9 cellular contexts compared by ENCODE assay signal in the genomic region with DNA sequence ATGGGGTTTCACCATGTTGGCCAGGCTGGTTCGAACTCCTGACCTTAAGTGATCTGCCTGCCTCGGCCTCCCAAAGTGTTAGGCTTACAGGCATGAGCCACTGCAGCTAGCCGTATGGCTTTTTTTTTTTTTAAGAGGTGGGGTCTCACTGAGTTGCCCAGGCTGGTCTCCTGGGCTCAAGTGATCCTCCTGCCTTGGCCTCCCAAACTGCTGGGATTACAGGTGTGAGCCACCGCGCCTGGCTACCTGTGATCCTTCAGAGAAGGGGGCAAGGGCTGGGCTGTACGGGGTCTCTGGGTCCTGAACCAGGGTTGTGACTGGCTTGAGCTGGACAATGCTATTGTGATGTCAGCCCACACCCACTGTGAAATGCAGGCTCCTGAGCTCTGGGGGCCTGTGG. TPM values are rescaled to one million over a fixed set of nuclear protein-coding genes. Genes with fewer than 3 reads are reported as not detected.
A peak's percentile ranks its signal among the peaks of the same experiment; 100 is the strongest.
DNase-seq lines count a peak whose midpoint lies in the region; ATAC-seq and TF ChIP-seq lines count a peak whose summit lies in the region.
"Had no signal": no experiment of that assay in that cellular context is flagged by ENCODE, and none has a peak within 500 bp of the region (broad histone marks: within the 10 kb centered on the region; RNA-seq: fewer than 3 reads in every experiment).

A gene with protein sequence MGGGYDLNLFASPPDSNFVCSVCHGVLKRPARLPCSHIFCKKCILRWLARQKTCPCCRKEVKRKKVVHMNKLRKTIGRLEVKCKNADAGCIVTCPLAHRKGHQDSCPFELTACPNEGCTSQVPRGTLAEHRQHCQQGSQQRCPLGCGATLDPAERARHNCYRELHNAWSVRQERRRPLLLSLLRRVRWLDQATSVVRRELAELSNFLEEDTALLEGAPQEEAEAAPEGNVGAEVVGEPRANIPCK (plus strand): TSS at position 397 of the 400 bp plus-strand sequence. CDS start 26 bp downstream, outside the sequence.

- H3K4me1 ChIP-seq in SJCRH30 (peaks cover 5% of the 10 kb centered on the region), rectal smooth muscle tissue (ENCODE audit: control insufficient read depth, insufficient read depth, low read length) (peaks cover 14% of the 10 kb centered on the region)

- H3K4me3 ChIP-seq in GM06990 (replicated peaks; ENCODE audit: low read depth, low read length) (peak within 1 kb of the TSS; percentile 83), SJCRH30 (peak within 1 kb of the TSS; percentile 97), fibroblast of mammary gland (ENCODE audit: control insufficient read depth, low read depth, low read length) (peak within 1 kb of the TSS; percentile 95), rectal smooth muscle tissue (ENCODE audit: low read length) (peak within 1 kb of the TSS; percentile 77)

- H3K27me3 ChIP-seq in GM06990 (replicated peaks; ENCODE audit: control insufficient read depth, insufficient read depth, low read length) (no peaks in the 10 kb centered on the region), SJCRH30 (no peaks in the 10 kb centered on the region), rectal smooth muscle tissue (ENCODE audit: control insufficient read depth, insufficient read depth, low read length) (no peaks in the 10 kb centered on the region)

- H3K36me3 ChIP-seq in GM06990 (ENCODE audit: control insufficient read depth, insufficient read depth, low read length), result peaks cover 19% of the 10 kb centered on the region
- H3K36me3 ChIP-seq in SJCRH30, result peaks cover 30% of the 10 kb centered on the region
- H3K36me3 ChIP-seq in rectal smooth muscle tissue (ENCODE audit: control insufficient read depth, insufficient read depth, low read length), result peaks cover 14% of the 10 kb centered on the region

- ATAC-seq in GM21723 (IDR thresholded peaks at IDR 0.05; ENCODE audit: unreplicated experiment) (no peak), HG02763 (IDR thresholded peaks at IDR 0.05; ENCODE audit: unreplicated experiment) (no peak), GM19351 (IDR thresholded peaks at IDR 0.05; ENCODE audit: unreplicated experiment) (no peak)

- no peak for TF ChIP-seq POLR2A in erythroblast (IDR thresholded peaks at IDR 0.05; ENCODE audit: low read length)

- H3K9ac ChIP-seq in rectal smooth muscle tissue (ENCODE audit: low read length), result no peak within 1 kb of the TSS

- no peak for TF ChIP-seq CTCF in GM06990 (IDR thresholded peaks at IDR 0.05; ENCODE audit: insufficient read depth, low read length, poor library complexity, severe bottlenecking)
- TF ChIP-seq CTCF in fibroblast of mammary gland (conservative IDR thresholded peaks at IDR 0.05; ENCODE audit: control insufficient read depth, insufficient read depth, low read depth, low read length), result no peak

- DNase-seq in GM06990 (ENCODE audit: extremely low read depth, insufficient read length) (no peak), SJCRH30 (no peak), fibroblast of mammary gland (ENCODE audit: low read depth) (no peak), erythroblast (lab: John Stamatoyannopoulos, UW) (no peak)

- H3K27ac ChIP-seq in SJCRH30, result no peak within 1 kb of the TSS
- H3K27ac ChIP-seq in rectal smooth muscle tissue (ENCODE audit: low read depth, low read length), result peak within 1 kb of the TSS; percentile 95

- H3K9me3 ChIP-seq in SJCRH30 (replicated peaks), result no peaks in the 10 kb centered on the region

RNA-seq across cellular contexts. Expression of the gene that starts here (rescaled TPM):
- not detected in 2 replicates for total RNA-seq in SJCRH30 (2014; rRNA removed; shearing (Covaris generic))
- total RNA-seq: dermis microvascular lymphatic vessel endothelial cell had no signal
